8 cellular contexts compared by ENCODE assay signal in the genomic region with DNA sequence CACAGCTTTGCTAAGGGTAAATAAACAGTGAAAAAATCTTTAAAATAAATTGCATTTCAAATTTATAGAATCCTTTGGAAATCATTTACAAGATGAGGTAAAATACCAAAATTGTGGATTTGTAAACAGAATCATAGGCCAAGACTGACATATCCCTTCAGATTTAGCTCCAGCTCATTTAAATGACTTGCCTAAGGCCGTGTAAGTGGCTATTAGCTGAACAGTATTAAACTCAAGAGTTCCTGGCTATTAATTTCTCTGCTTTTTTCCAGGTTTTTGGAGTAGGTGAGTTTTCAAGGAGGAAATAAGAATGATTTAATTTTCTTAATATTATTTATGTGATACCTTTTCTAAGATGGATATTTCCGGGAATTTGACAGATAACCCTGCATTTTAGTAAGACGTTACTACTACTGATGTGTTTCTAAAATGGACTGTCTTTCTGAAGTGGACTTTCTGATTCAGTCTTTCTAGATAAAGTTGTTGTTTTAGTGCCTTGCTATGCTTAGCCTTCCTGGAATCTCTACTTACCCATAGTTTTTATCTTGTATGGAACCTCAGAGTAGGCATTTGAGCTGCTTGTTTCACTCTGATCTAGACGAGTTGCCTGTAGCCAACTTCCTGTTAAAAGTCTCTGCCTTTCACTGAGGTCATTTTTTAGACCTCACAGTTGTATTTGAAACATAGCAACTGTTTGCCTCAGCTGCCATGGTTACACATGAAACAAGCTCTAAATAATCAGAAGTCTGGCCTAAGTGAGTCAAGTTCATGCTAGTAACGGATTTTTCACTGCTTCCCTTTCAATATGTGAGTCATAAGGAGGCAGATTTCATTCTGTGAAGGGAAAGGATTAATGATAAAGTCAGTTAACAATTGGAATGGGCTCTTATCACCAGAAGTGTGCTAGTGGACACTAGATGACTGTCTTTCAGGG.
DNase-seq lines count a peak whose midpoint lies in the region; ATAC-seq, FAIRE-seq and TF ChIP-seq lines count a peak whose summit lies in the region.

No MANE protein-coding gene starts in this region.

- H3K36me3 ChIP-seq in DND-41 (ENCODE audit: insufficient read depth, low read length) (peaks cover 15% of the 10 kb centered on the region; the same call in 1 of the 2 replicates), endothelial cell of umbilical vein (ENCODE audit: control insufficient read depth in 2 of 2, extremely low read depth in 1 of 2, insufficient read depth in 2 of 2, low read length in 2 of 2) (peaks cover 6 to 8% of the 10 kb centered on the region in 2 experiments)

- dilution Hi-C loops in endothelial cell of umbilical vein (cut with MboI; ENCODE audit: extremely low pct_ligation_motif_present, low sequenced_read_pairs) = no loop called here

- no peaks in the 10 kb centered on the region for H3K9me1 ChIP-seq in endothelial cell of umbilical vein (replicated peaks; ENCODE audit: control insufficient read depth, extremely low read depth, insufficient read depth, low read length)

- ATAC-seq in DND-41 (ENCODE audit: insufficient read depth, low read depth) (peak; percentile 79), GM21381 (IDR thresholded peaks at IDR 0.05; ENCODE audit: unreplicated experiment) (peak; percentile 88), activated B cell treated with CpG ODN at 0.5 μM for 24 hours (ENCODE audit: low read depth) (peak; percentile 84)
- ATAC-seq in natural killer cell treated with Interleukin-12 subunit alpha and Interleukin-12 subunit beta and Interleukin-15 and Interleukin-18, amount 100 ng/mL, for 72 hours = peak; percentile 96 to 97

- H3K27me3 Mint-ChIP-seq in activated B cell treated with CpG ODN at 0.5 μM for 24 hours = no peaks in the 10 kb centered on the region
- no peaks in the 10 kb centered on the region for H3K27me3 Mint-ChIP-seq in natural killer cell treated with Interleukin-12 subunit alpha and Interleukin-12 subunit beta and Interleukin-15 and Interleukin-18, amount 100 ng/mL, for 72 hours

- H2AFZ ChIP-seq in DND-41 (ENCODE audit: low read depth, low read length) (no peak overlapping the region), endothelial cell of umbilical vein (ENCODE audit: low read depth, low read length) (no peak overlapping the region)

- BruUV-seq in endothelial cell of umbilical vein (replicated peaks; lab: Mats Ljungman, UMichigan) = TSS peak; percentile 99

- DNase-seq in DND-41 (peak; percentile 7), HPDE6-E6E7 (ENCODE audit: extremely low spot score) (peak; percentile 75), activated B cell treated with CpG ODN at 0.5 μM for 24 hours (no peak), endothelial cell of umbilical vein (ENCODE audit: low read depth, low spot score) (peak; percentile 99), posterior cingulate gyrus (no peak), retina (no peak)
- DNase-seq in natural killer cell treated with Interleukin-12 subunit alpha and Interleukin-12 subunit beta and Interleukin-15 and Interleukin-18, amount 100 ng/mL, for 72 hours (ENCODE audit: low spot score) = peak; percentile 73

- H3K4me3 ChIP-seq in DND-41 (ENCODE audit: low read depth in 1 of 2, low read length in 2 of 2) (no peak overlapping the region), endothelial cell of umbilical vein (replicated peaks in 1 of 3; ENCODE audit: insufficient read depth in 1 of 3, low read depth in 1 of 3, low read length in 3 of 3) (peak overlapping the region in 1 of 3 experiments; percentile 10)

- intact Hi-C loops in activated B cell treated with CpG ODN at 0.5 μM for 24 hours (cut with micrococcal nuclease) = no loop called here
- intact Hi-C loops in endothelial cell of umbilical vein (cut with micrococcal nuclease) = loop anchor here (1.0 kb wide), 7 partner anchors 22 to 85 kb away; no protein-coding TSS in a partner anchor
- intact Hi-C loops in posterior cingulate gyrus (cut with DNase I) = no loop called here

- peak; percentile 88 for FAIRE-seq in endothelial cell of umbilical vein (lab: Jason Lieb, UNC)

- no peaks in the 10 kb centered on the region for H3K9me3 Mint-ChIP-seq in activated B cell treated with CpG ODN at 0.5 μM for 24 hours
- no peaks in the 10 kb centered on the region for H3K9me3 Mint-ChIP-seq in natural killer cell treated with Interleukin-12 subunit alpha and Interleukin-12 subunit beta and Interleukin-15 and Interleukin-18, amount 100 ng/mL, for 72 hours

- peaks cover 19% of the 10 kb centered on the region for H3K4me1 Mint-ChIP-seq in activated B cell treated with CpG ODN at 0.5 μM for 24 hours
- peaks cover 21 to 23% of the 10 kb centered on the region in 2 donors for H3K4me1 Mint-ChIP-seq in natural killer cell treated with Interleukin-12 subunit alpha and Interleukin-12 subunit beta and Interleukin-15 and Interleukin-18, amount 100 ng/mL, for 72 hours (ENCODE audit: low read depth in 2 of 2)

- TF ChIP-seq CTCF in DND-41 (IDR thresholded peaks at IDR 0.05; ENCODE audit: borderline replicate concordance, extremely low read depth, low read length, poor library complexity, severe bottlenecking) = no peak
- no peak for TF ChIP-seq CTCF in activated B cell treated with CpG ODN at 0.5 μM for 24 hours (IDR thresholded peaks at IDR 0.05)
- no peak for TF ChIP-seq CTCF in endothelial cell of umbilical vein (IDR thresholded peaks at IDR 0.05; ENCODE audit: extremely low read depth in 1 of 2, insufficient read depth in 1 of 2, low read depth in 1 of 2, low read length in 2 of 2)

- POLR2A ChIA-PET in activated B cell treated with CpG ODN at 0.5 μM for 24 hours (lab: Charles Lee) = interaction anchor here (0.8 to 1.0 kb wide), 2 partner anchors 23 to 39 kb away, joined by 3 to 7 read pairs; no protein-coding TSS in a partner anchor
- POLR2A ChIA-PET in endothelial cell of umbilical vein (lab: Charles Lee) = no interaction called here

- H3K27me3 ChIP-seq in DND-41 (ENCODE audit: insufficient read depth, low read length, poor library complexity) (no peaks in the 10 kb centered on the region), endothelial cell of umbilical vein (ENCODE audit: control insufficient read depth in 2 of 2, insufficient read depth in 2 of 2, low read length in 2 of 2) (no peaks in the 10 kb centered on the region)

- peaks cover 86% of the 10 kb centered on the region for H3K36me3 Mint-ChIP-seq in activated B cell treated with CpG ODN at 0.5 μM for 24 hours (ENCODE audit: low read depth)
- H3K36me3 Mint-ChIP-seq in natural killer cell treated with Interleukin-12 subunit alpha and Interleukin-12 subunit beta and Interleukin-15 and Interleukin-18, amount 100 ng/mL, for 72 hours = peaks cover 19% of the 10 kb centered on the region

- H3K9me3 ChIP-seq in DND-41 (ENCODE audit: insufficient read depth, low read length, severe bottlenecking) (no peaks in the 10 kb centered on the region), endothelial cell of umbilical vein (replicated peaks; ENCODE audit: control insufficient read depth, insufficient read depth, low read length) (no peaks in the 10 kb centered on the region)

- CTCF ChIA-PET in activated B cell treated with CpG ODN at 0.5 μM for 24 hours (lab: Charles Lee) = interaction anchor here (0.7 kb wide), 1 partner anchor 372 kb away, joined by 3 read pairs; no protein-coding TSS in a partner anchor
- CTCF ChIA-PET in endothelial cell of umbilical vein (lab: Charles Lee) = interaction anchor here (0.7 to 2.6 kb wide), 15 partner anchors 8 to 371 kb away, joined by 3 to 17 read pairs (median 4); no protein-coding TSS in a partner anchor

- TF ChIP-seq POLR2A in endothelial cell of umbilical vein (IDR thresholded peaks at IDR 0.05; ENCODE audit: low read depth, low read length) = no peak

- no peak overlapping the region for H3K4me3 Mint-ChIP-seq in activated B cell treated with CpG ODN at 0.5 μM for 24 hours
- H3K4me3 Mint-ChIP-seq in natural killer cell treated with Interleukin-12 subunit alpha and Interleukin-12 subunit beta and Interleukin-15 and Interleukin-18, amount 100 ng/mL, for 72 hours = peak overlapping the region; percentile 78

- H3K9ac ChIP-seq in DND-41 (ENCODE audit: low read depth, low read length) (no peak overlapping the region), endothelial cell of umbilical vein (replicated peaks; ENCODE audit: extremely low read depth, insufficient read depth, low read length) (peak overlapping the region; percentile 87)

- H3K27ac Mint-ChIP-seq in activated B cell treated with CpG ODN at 0.5 μM for 24 hours = peak overlapping the region; percentile 80
- H3K27ac Mint-ChIP-seq in natural killer cell treated with Interleukin-12 subunit alpha and Interleukin-12 subunit beta and Interleukin-15 and Interleukin-18, amount 100 ng/mL, for 72 hours = peak overlapping the region; percentile 93 to 98

- H3K79me2 ChIP-seq in DND-41 (ENCODE audit: insufficient read depth, low read length) = no peaks in the 10 kb centered on the region
- H3K79me2 ChIP-seq in endothelial cell of umbilical vein (ENCODE audit: control insufficient read depth, insufficient read depth, low read length) = no peaks in the 10 kb centered on the region

- H4K20me1 ChIP-seq in DND-41 (ENCODE audit: insufficient read depth, low read length) (no peaks in the 10 kb centered on the region), endothelial cell of umbilical vein (replicated peaks; ENCODE audit: control insufficient read depth, extremely low read depth, insufficient read depth, low read length) (no peaks in the 10 kb centered on the region)

- H3K4me2 ChIP-seq in DND-41 (ENCODE audit: insufficient read depth, low read length) = no peak overlapping the region
- H3K4me2 ChIP-seq in endothelial cell of umbilical vein (ENCODE audit: insufficient read depth, low read length) = peak overlapping the region; percentile 87

- H3K27ac ChIP-seq in DND-41 (ENCODE audit: low read length) (0 out of 2 replicates have a peak overlapping the region, but pooled peaks have one; percentile 28), endothelial cell of umbilical vein (ENCODE audit: insufficient read depth, low read depth, low read length) (peak overlapping the region; percentile 96)

- H3K4me1 ChIP-seq in DND-41 (ENCODE audit: insufficient read depth, low read length) = peaks cover 8% of the 10 kb centered on the region
- H3K4me1 ChIP-seq in endothelial cell of umbilical vein (ENCODE audit: control insufficient read depth, extremely low read depth, insufficient read depth, low read length) = peaks cover 18% of the 10 kb centered on the region

TF ChIP-seq in endothelial cell of umbilical vein, 7 proteins besides CTCF, POLR2A, EP300 and RAD21 (continues in another document):
- TF ChIP-seq POLR2AphosphoS5 (IDR thresholded peaks at IDR 0.05; ENCODE audit: insufficient read depth, low read depth, low read length) (peak; percentile 57), MAX (IDR thresholded peaks at IDR 0.05; ENCODE audit: insufficient read depth, insufficient read length) (no peak), EZH2 (IDR thresholded peaks at IDR 0.05; ENCODE audit: borderline replicate concordance, low read depth, low read length, severe bottlenecking) (no peak), FOS (IDR thresholded peaks at IDR 0.05; ENCODE audit: borderline replicate concordance, insufficient read depth, low read length) (peak; percentile 92), JUN (IDR thresholded peaks at IDR 0.05; ENCODE audit: borderline replicate concordance, insufficient read depth, insufficient read length, low read depth) (peak; percentile 96)

Comparison
In these comparisons a context has a peak if more than half of its experiments do, and no peak if none do; other contexts are left out.
1. DNase-seq: peak in DND-41 (single experiment), HPDE6-E6E7 (single experiment), endothelial cell of umbilical vein (single experiment) and natural killer cell treated with Interleukin-12 subunit alpha and Interleukin-12 subunit beta and Interleukin-15 and Interleukin-18, amount 100 ng/mL, for 72 hours (single experiment); none in activated B cell treated with CpG ODN at 0.5 μM for 24 hours (single experiment), posterior cingulate gyrus (0 of 10) and retina (single experiment).
2. Peak in every context shown above with its lines, with median percentiles within 50 percentile points of each other: ATAC-seq.